In genomic region chr7:114414151-114415053, GRCh38 we compare ENCODE assay signal across 8 cellular contexts. TPM values are rescaled to one million over a fixed set of nuclear protein-coding genes. Genes with fewer than 3 reads are reported as not detected.
DNase-seq lines count a peak whose midpoint lies in the region; ATAC-seq and TF ChIP-seq lines count a peak whose summit lies in the region.

Gene FOXP2 (plus strand): TSS chr7:114414815. CDS start chr7:114426512, 11,697 bp downstream.

- DNase-seq in AG09319 (ENCODE audit: extremely low read depth, low read depth) (peak; percentile 19), NCI-H2081 treated with DMSO at 0.1 percent for 48 hours (lab: John Stamatoyannopoulos, UW) (peak; percentile 82), dermis blood vessel endothelial cell (peak; percentile 23), COLO829 (ENCODE audit: low spot score) (no peak), Calu3 (no peak)
- no peak for DNase-seq in activated T-cell treated with anti-CD3 and anti-CD28 coated beads, Interleukin-2, amount 50 U/mL, for 72 hours
- no peak for DNase-seq in effector memory CD4-positive, alpha-beta T cell

- no peaks in the 10 kb centered on the region for H3K9me3 Mint-ChIP-seq in Calu3 (ENCODE audit: low read depth, unreplicated experiment)
- no peaks in the 10 kb centered on the region for H3K9me3 Mint-ChIP-seq in activated T-cell treated with anti-CD3 and anti-CD28 coated beads, Interleukin-2, amount 50 U/mL, for 72 hours

- H3K4me1 ChIP-seq in mucosa of rectum (ENCODE audit: control insufficient read depth in 2 of 2, insufficient read depth in 2 of 2, low read length in 2 of 2), result peaks cover 0 to 13% of the 10 kb centered on the region in 2 donors
- no peaks in the 10 kb centered on the region for H3K4me1 ChIP-seq in effector memory CD4-positive, alpha-beta T cell (ENCODE audit: control insufficient read depth, insufficient read depth, low read length, poor library complexity, severe bottlenecking)

- H3K27me3 Mint-ChIP-seq in Calu3 (ENCODE audit: unreplicated experiment), result no peaks in the 10 kb centered on the region
- peaks cover 7% of the 10 kb centered on the region for H3K27me3 Mint-ChIP-seq in activated T-cell treated with anti-CD3 and anti-CD28 coated beads, Interleukin-2, amount 50 U/mL, for 72 hours (ENCODE audit: low read depth)

- H3K9ac ChIP-seq in mucosa of rectum (ENCODE audit: low read depth in 1 of 2, low read length in 2 of 2), result peak within 1 kb of the TSS; percentile 39 to 43

- BruUV-seq in Calu3 (replicated peaks; lab: Mats Ljungman, UMichigan), result no TSS peak

- no peak within 1 kb of the TSS for H3K4me3 Mint-ChIP-seq in Calu3 (ENCODE audit: low read depth, unreplicated experiment)
- H3K4me3 Mint-ChIP-seq in activated T-cell treated with anti-CD3 and anti-CD28 coated beads, Interleukin-2, amount 50 U/mL, for 72 hours, result no peak within 1 kb of the TSS

- peak within 1 kb of the TSS; percentile 30 to 52 for H3K27ac ChIP-seq in mucosa of rectum (ENCODE audit: low read depth in 2 of 2, low read length in 2 of 2)
- H3K27ac ChIP-seq in effector memory CD4-positive, alpha-beta T cell (ENCODE audit: insufficient read depth, low read length, poor library complexity, severe bottlenecking), result no peak within 1 kb of the TSS

- no peak for ATAC-seq in activated T-cell treated with anti-CD3 and anti-CD28 coated beads, Interleukin-2, amount 50 U/mL, for 72 hours (replicated peaks in 1 of 2)

- intact Hi-C loops in Calu3 (cut with micrococcal nuclease; ENCODE audit: unreplicated experiment), result no loop called here

- no peaks in the 10 kb centered on the region for H3K9me3 ChIP-seq in mucosa of rectum (ENCODE audit: control insufficient read depth in 2 of 2, low read length in 2 of 2)
- H3K9me3 ChIP-seq in effector memory CD4-positive, alpha-beta T cell (ENCODE audit: control insufficient read depth, low read length), result no peaks in the 10 kb centered on the region

- TF ChIP-seq CTCF in AG09319 (IDR thresholded peaks at IDR 0.05; ENCODE audit: low read depth, low read length) (no peak), Calu3 (IDR thresholded peaks at IDR 0.05; ENCODE audit: unreplicated experiment) (no peak)

- no peak within 1 kb of the TSS for H3K27ac Mint-ChIP-seq in Calu3 (ENCODE audit: unreplicated experiment)
- H3K27ac Mint-ChIP-seq in activated T-cell treated with anti-CD3 and anti-CD28 coated beads, Interleukin-2, amount 50 U/mL, for 72 hours, result no peak within 1 kb of the TSS

- H3K36me3 ChIP-seq in mucosa of rectum (ENCODE audit: control insufficient read depth in 2 of 2, insufficient read depth in 2 of 2, low read length in 2 of 2), result no peaks in the 10 kb centered on the region
- H3K36me3 ChIP-seq in effector memory CD4-positive, alpha-beta T cell (ENCODE audit: control insufficient read depth, insufficient read depth, low read length), result no peaks in the 10 kb centered on the region

- no peaks in the 10 kb centered on the region for H3K36me3 Mint-ChIP-seq in Calu3 (ENCODE audit: insufficient read depth, unreplicated experiment)
- H3K36me3 Mint-ChIP-seq in activated T-cell treated with anti-CD3 and anti-CD28 coated beads, Interleukin-2, amount 50 U/mL, for 72 hours (ENCODE audit: insufficient read depth in 2 of 2), result no peaks in the 10 kb centered on the region

- H3K27me3 ChIP-seq in mucosa of rectum (ENCODE audit: control insufficient read depth in 2 of 2, insufficient read depth in 2 of 2, low read length in 2 of 2), result no peaks in the 10 kb centered on the region
- no peaks in the 10 kb centered on the region for H3K27me3 ChIP-seq in effector memory CD4-positive, alpha-beta T cell (replicated peaks; ENCODE audit: control insufficient read depth, insufficient read depth, low read length, poor library complexity, severe bottlenecking)

- peak within 1 kb of the TSS; percentile 65 to 71 for H3K4me3 ChIP-seq in mucosa of rectum (ENCODE audit: low read length in 2 of 2)
- no peak within 1 kb of the TSS for H3K4me3 ChIP-seq in effector memory CD4-positive, alpha-beta T cell (ENCODE audit: insufficient read depth, low read depth, low read length, poor library complexity, severe bottlenecking)

- CTCF ChIA-PET in Calu3 (lab: Charles Lee), result interaction anchor here (0.6 to 1.3 kb wide), 4 partner anchors 125 to 386 kb away, joined by 3 to 6 read pairs (median 4); no protein-coding TSS in a partner anchor

- no peaks in the 10 kb centered on the region for H3K4me1 Mint-ChIP-seq in Calu3 (ENCODE audit: low read depth, unreplicated experiment)
- H3K4me1 Mint-ChIP-seq in activated T-cell treated with anti-CD3 and anti-CD28 coated beads, Interleukin-2, amount 50 U/mL, for 72 hours (ENCODE audit: low read depth), result no peaks in the 10 kb centered on the region

RNA-seq across cellular contexts. Expression of gene FOXP2, which starts in this region (rescaled TPM):
- total RNA-seq in dermis blood vessel endothelial cell (3.7 and 11.4 TPM in 2 replicates), Calu3 (2022) (1.6 and 2.5 TPM in 2 replicates)
- not detected for total RNA-seq in activated T-cell treated with anti-CD3 and anti-CD28 coated beads, Interleukin-2, amount 50 U/mL, for 72 hours

Comparison
In these comparisons a context has a peak if more than half of its experiments do, and no peak if none do; other contexts are left out.
1. DNase-seq: peak in AG09319 (single experiment), NCI-H2081 treated with DMSO at 0.1 percent for 48 hours (single experiment) and dermis blood vessel endothelial cell (single experiment); none in COLO829 (single experiment), Calu3 (single experiment), activated T-cell treated with anti-CD3 and anti-CD28 coated beads, Interleukin-2, amount 50 U/mL, for 72 hours (0 of 2) and effector memory CD4-positive, alpha-beta T cell (0 of 3).